8 cellular contexts compared by ENCODE assay signal in the genomic region with DNA sequence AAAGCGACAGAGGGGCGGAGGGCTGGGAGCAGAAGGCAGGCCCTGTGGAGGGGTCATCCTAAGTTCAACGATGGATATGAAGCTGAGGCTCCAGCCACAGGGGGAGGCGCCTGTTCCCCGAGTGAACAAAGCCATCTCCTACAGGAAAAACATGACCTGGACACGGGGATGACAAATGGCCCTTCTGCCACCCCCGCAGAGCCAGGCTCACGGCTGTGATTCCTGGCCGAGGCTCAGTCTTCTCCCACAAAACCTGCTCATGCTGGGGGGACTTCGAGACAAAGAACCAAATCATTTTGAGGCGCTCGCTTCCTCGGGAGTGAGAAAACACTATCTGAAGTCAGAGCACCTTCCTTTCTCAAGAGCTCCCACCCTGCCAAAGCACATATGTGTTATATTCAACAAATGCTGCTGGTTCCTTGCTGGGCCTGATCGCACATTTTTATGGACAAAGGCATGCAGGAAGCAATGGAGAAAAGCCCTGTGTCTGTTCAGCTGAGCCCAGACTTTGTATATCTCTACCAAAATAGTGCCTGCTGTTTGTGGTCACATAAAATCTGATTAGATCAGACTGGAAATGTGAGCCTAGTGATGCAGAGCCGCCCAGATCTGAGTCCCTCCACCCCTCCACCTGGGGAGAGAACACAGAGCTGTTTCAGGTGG. TPM values are rescaled to one million over a fixed set of nuclear protein-coding genes. Genes with fewer than 3 reads are reported as not detected.
A peak's percentile ranks its signal among the peaks of the same experiment; 100 is the strongest.
DNase-seq lines count a peak whose midpoint lies in the region; ATAC-seq and TF ChIP-seq lines count a peak whose summit lies in the region.

No MANE protein-coding gene starts in this region.

- TF ChIP-seq POLR2A in thyroid gland (IDR thresholded peaks at IDR 0.05): no peak

- intact Hi-C loops in left ventricle myocardium superior (cut with micrococcal nuclease) (no loop called here), thyroid gland (cut with DNase I) (no loop called here)

- H3K56ac ChIP-seq in mesendoderm (ENCODE audit: low read length): no peak overlapping the region

- H3K18ac ChIP-seq in mesendoderm (ENCODE audit: low read length): no peak overlapping the region

- no peak overlapping the region for H2BK120ac ChIP-seq in mesendoderm (ENCODE audit: low read depth, low read length)

- H2BK5ac ChIP-seq in mesendoderm (ENCODE audit: low read length): no peak overlapping the region

- no peak for TF ChIP-seq CTCF in thyroid gland (IDR thresholded peaks at IDR 0.05)

- no peaks in the 10 kb centered on the region for H3K27me3 ChIP-seq in SJCRH30
- H3K27me3 ChIP-seq in thyroid gland: no peaks in the 10 kb centered on the region
- no peaks in the 10 kb centered on the region for H3K27me3 ChIP-seq in mesendoderm (ENCODE audit: insufficient read depth, low read length, poor library complexity)

- 47 to 56% methylated on average over 15 of the region's 15 CpGs for WGBS in thyroid gland, 2 donors
- no CpG with 5 or more reads among the region's 15 CpGs for WGBS in mesendoderm (ENCODE audit: extremely low coverage, insufficient coverage, low lambda C conversion rate)

- no peak overlapping the region for H4K8ac ChIP-seq in mesendoderm (ENCODE audit: low read depth, low read length)

- no peak overlapping the region for H2AK5ac ChIP-seq in mesendoderm (ENCODE audit: low read length)

- H3K9ac ChIP-seq in mesendoderm (ENCODE audit: low read length): no peak overlapping the region

- H4K5ac ChIP-seq in mesendoderm (ENCODE audit: low read length): no peak overlapping the region

- H3K36me3 ChIP-seq in SJCRH30 (peaks cover 37% of the 10 kb centered on the region), thyroid gland (no peaks in the 10 kb centered on the region), mesendoderm (ENCODE audit: control insufficient read depth, insufficient read depth, low read length) (no peaks in the 10 kb centered on the region)

- H3K4ac ChIP-seq in mesendoderm (ENCODE audit: low read depth, low read length): no peak overlapping the region

- H3K79me2 ChIP-seq in mesendoderm (ENCODE audit: control insufficient read depth, insufficient read depth, low read length): no peaks in the 10 kb centered on the region

- no peak overlapping the region for H3K23ac ChIP-seq in mesendoderm (ENCODE audit: low read length)

- no peak overlapping the region for H3K4me2 ChIP-seq in mesendoderm (ENCODE audit: low read length)

- H3K4me3 ChIP-seq in SJCRH30 (peak overlapping the region; percentile 31), thyroid gland (replicated peaks in 1 of 3) (no peak overlapping the region), mesendoderm (ENCODE audit: low read length) (no peak overlapping the region)

- H3K27ac ChIP-seq in SJCRH30 (peak overlapping the region; percentile 92), thyroid gland (peak overlapping the region; percentile 26 to 73 (median 67)), mesendoderm (ENCODE audit: low read depth, low read length) (no peak overlapping the region)

- no peaks in the 10 kb centered on the region for H3K9me3 ChIP-seq in SJCRH30 (replicated peaks)
- no peaks in the 10 kb centered on the region for H3K9me3 ChIP-seq in thyroid gland

- H3K4me1 ChIP-seq in SJCRH30 (peaks cover 60% of the 10 kb centered on the region), thyroid gland (peaks cover 25 to 29% of the 10 kb centered on the region in 2 donors), mesendoderm (ENCODE audit: control insufficient read depth, low read depth, low read length) (peaks cover 4% of the 10 kb centered on the region)

- H3K79me1 ChIP-seq in mesendoderm (ENCODE audit: low read length): no peaks in the 10 kb centered on the region

- peak; percentile 57 for DNase-seq in DMS153 (lab: John Stamatoyannopoulos, UW)
- peak; percentile 81 to 90 for DNase-seq in SJCRH30
- DNase-seq in left ventricle myocardium superior: peak; percentile 51
- peak in 1 of 2 donors; percentile 29 for DNase-seq in thyroid gland
- no peak for DNase-seq in KG1 (lab: John Stamatoyannopoulos, UW)
- no peak for DNase-seq in NCI-H187 treated with DMSO at 0.1 percent for 48 hours (lab: John Stamatoyannopoulos, UW)
- DNase-seq in mesendoderm: no peak

- peak; percentile 32 for ATAC-seq in HG03066 (IDR thresholded peaks at IDR 0.05; ENCODE audit: low read depth, unreplicated experiment)
- ATAC-seq in left ventricle myocardium superior: peak; percentile 8

- no peak overlapping the region for H2BK15ac ChIP-seq in mesendoderm (replicated peaks; ENCODE audit: low read depth)

RNA-seq across cellular contexts. Expression of gene RBP1, which starts 5.6 kb away (rescaled TPM):
- 839 and 902 TPM in 2 replicates for total RNA-seq in SJCRH30 (2014; rRNA removed; shearing (Covaris generic))
- total RNA-seq in left ventricle myocardium superior (27.4 TPM), thyroid gland (1 to 10 TPM; 4.0 to 7.1 (median 5.3) TPM)
- 62.3 TPM for polyA plus RNA-seq in mesendoderm (2013, experiment 1 of 2)
- 63.4 TPM for polyA plus RNA-seq in mesendoderm (2013, experiment 2 of 2)

RNA-seq across cellular contexts. Expression of gene RBP2, which starts 57.6 kb away (rescaled TPM):
- not detected in 2 replicates for total RNA-seq in SJCRH30 (2014; rRNA removed; shearing (Covaris generic))
- total RNA-seq in left ventricle myocardium superior (not detected), thyroid gland (not detected)
- not detected for polyA plus RNA-seq in mesendoderm (2013, experiment 1 of 2)
- polyA plus RNA-seq in mesendoderm (2013, experiment 2 of 2): not detected

Comparison
In these comparisons a context has a peak if more than half of its experiments do, and no peak if none do; other contexts are left out.
1. DNase-seq: peak in DMS153 (single experiment), SJCRH30 (2 of 2) and left ventricle myocardium superior (single experiment); none in KG1 (single experiment), NCI-H187 treated with DMSO at 0.1 percent for 48 hours (single experiment) and mesendoderm (single experiment).
2. RNA of gene RBP1, which starts 5.6 kb away (total RNA-seq): 839 to 902 TPM in SJCRH30; 27.4 TPM in left ventricle myocardium superior (single experiment) and 4.0 to 7.1 TPM in thyroid gland; every median in the first group is over 10 times any median in the second.